Comparison of ENCODE assay signal across 21 cellular contexts in the genomic region with DNA sequence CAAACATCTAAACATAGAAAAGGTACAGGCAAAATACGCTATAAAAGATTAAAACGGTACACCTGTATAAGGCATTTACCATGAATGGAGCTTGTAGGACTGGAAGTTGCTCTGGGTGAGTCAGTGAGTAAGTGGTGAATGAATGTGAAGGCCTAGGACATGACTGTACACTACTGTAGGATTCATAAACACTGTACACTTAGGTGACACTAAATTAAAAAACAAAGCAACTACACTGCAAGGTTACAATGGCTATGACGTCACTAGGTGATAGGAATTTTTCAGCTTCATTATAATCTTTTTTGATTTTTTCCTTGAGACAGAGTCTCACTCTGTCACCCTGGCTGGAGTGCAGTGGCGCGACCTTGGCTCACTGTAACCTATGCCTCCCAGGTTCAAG.
A peak's percentile ranks its signal among the peaks of the same experiment; 100 is the strongest.
DNase-seq lines count a peak whose midpoint lies in the region; ATAC-seq, FAIRE-seq and TF ChIP-seq lines count a peak whose summit lies in the region.
"Had no signal": no experiment of that assay in that cellular context is flagged by ENCODE, and none has a peak within 500 bp of the region (broad histone marks: within the 10 kb centered on the region; RNA-seq: fewer than 3 reads in every experiment).

No MANE protein-coding gene starts in this region.

- H4K12ac ChIP-seq in trophoblast cell (ENCODE audit: low read depth, low read length), result no peak overlapping the region

- H3K27ac ChIP-seq in PC-3 (ENCODE audit: low read length) (peak overlapping the region; percentile 92), astrocyte (ENCODE audit: low read depth, low read length) (no peak overlapping the region), trophoblast cell (ENCODE audit: low read depth, low read length) (no peak overlapping the region)
- H3K27ac ChIP-seq: A549, SJSA1 had no signal

- no peak overlapping the region for H2AK5ac ChIP-seq in trophoblast cell (ENCODE audit: low read length)

- H3K79me2 ChIP-seq in PC-3 (ENCODE audit: low read length) (no peaks in the 10 kb centered on the region), astrocyte (ENCODE audit: insufficient read depth, low read length) (no peaks in the 10 kb centered on the region), trophoblast cell (ENCODE audit: control insufficient read depth, insufficient read depth, low read length, poor library complexity) (no peaks in the 10 kb centered on the region)

- H3K4me2 ChIP-seq in PC-3 (ENCODE audit: low read length) (peak overlapping the region; percentile 76), astrocyte (ENCODE audit: low read length) (no peak overlapping the region), trophoblast cell (ENCODE audit: low read length) (no peak overlapping the region)
- H3K4me2 ChIP-seq: A549 had no signal

- no peaks in the 10 kb centered on the region for H3K79me1 ChIP-seq in trophoblast cell (ENCODE audit: low read length)

- H3K4me3 Mint-ChIP-seq in astrocyte (ENCODE audit: unreplicated experiment), result no peak overlapping the region
- H3K4me3 Mint-ChIP-seq: T-helper 1 cell treated with Interleukin-12 subunit alpha and Interleukin-12 subunit beta and Interleukin-4 antibody, amounts not matched to agents 30 μg/mL and 1 μg/mL, for 36 hours had no signal

- peak overlapping the region; percentile 58 for H3K9ac ChIP-seq in PC-3 (ENCODE audit: low read length)
- no peak overlapping the region for H3K9ac ChIP-seq in astrocyte (ENCODE audit: low read length)
- H3K9ac ChIP-seq in trophoblast cell (ENCODE audit: low read length), result no peak overlapping the region

- no peak overlapping the region; the same call in 1 of the 2 replicates for H3K4me3 ChIP-seq in PC-3 (ENCODE audit: low read length)
- H3K4me3 ChIP-seq in astrocyte (ENCODE audit: insufficient read depth, low read depth, low read length), result no peak overlapping the region
- H3K4me3 ChIP-seq in trophoblast cell (ENCODE audit: low read depth, low read length), result no peak overlapping the region
- H3K4me3 ChIP-seq: A549, SJSA1 had no signal

- FAIRE-seq in astrocyte (lab: Jason Lieb, UNC), result no peak
- FAIRE-seq: A549, GM12892, GM18507, H1 had no signal

- POLR2A ChIA-PET in PC-3 (lab: Charles Lee; ENCODE audit: unreplicated experiment), result interaction anchor here (0.7 kb wide), 1 partner anchor 81 kb away, joined by 3 read pairs; no protein-coding TSS in a partner anchor

- no peaks in the 10 kb centered on the region for H4K20me1 ChIP-seq in PC-3 (ENCODE audit: low read length)
- no peaks in the 10 kb centered on the region for H4K20me1 ChIP-seq in astrocyte (ENCODE audit: insufficient read depth, low read length)

- ATAC-seq in PC-3 (peak; percentile 79), HG03439 (IDR thresholded peaks at IDR 0.05; ENCODE audit: unreplicated experiment) (no peak)
- ATAC-seq: A549 had no signal

- H3K9me3 ChIP-seq in PC-3 (ENCODE audit: low read length) (no peaks in the 10 kb centered on the region), astrocyte (ENCODE audit: insufficient read depth, low read depth, low read length) (no peaks in the 10 kb centered on the region), trophoblast cell (ENCODE audit: insufficient read depth, low read depth, low read length) (no peaks in the 10 kb centered on the region)
- H3K9me3 ChIP-seq: A549, BE2C, SJSA1 had no signal

- H2BK12ac ChIP-seq in trophoblast cell (ENCODE audit: low read length), result no peak overlapping the region

- no peak overlapping the region for H2BK120ac ChIP-seq in trophoblast cell (ENCODE audit: insufficient read depth, low read length, poor library complexity)

- intact Hi-C loops in PC-3 (cut with micrococcal nuclease), result loop anchor here (1.0 kb wide), 2 partner anchors 14 to 134 kb away; no protein-coding TSS in a partner anchor

- DNase-seq in Caki2 (ENCODE audit: low read depth) (peak; percentile 10), PC-3 (peak; percentile 86), astrocyte (ENCODE audit: low read depth) (peak; percentile 16), trophoblast cell (peak; percentile 19 to 62), dermis blood vessel endothelial cell (no peak), NCI-H1436 treated with DMSO at 0.1 percent for 48 hours (lab: John Stamatoyannopoulos, UW) (no peak)
- DNase-seq: BE2C, DMS79, KG1, NCI-H1105, NCI-H2029 treated with DMSO at 0.1 percent for 48 hours, NCI-H226, NCI-H510A treated with DMSO at 0.1 percent for 48 hours, NCI-H748 treated with DMSO at 0.1 percent for 48 hours had no signal

- H2AFZ ChIP-seq in PC-3 (ENCODE audit: low read length) (no peak overlapping the region), astrocyte (ENCODE audit: low read depth, low read length) (no peak overlapping the region), trophoblast cell (ENCODE audit: insufficient read depth, low read length, poor library complexity) (no peak overlapping the region)

- H3K4ac ChIP-seq in trophoblast cell (ENCODE audit: low read depth, low read length), result no peak overlapping the region

- BruUV-seq in PC-3 (replicated peaks; lab: Mats Ljungman, UMichigan), result TSS peak; percentile 82

- H3K27me3 ChIP-seq in PC-3 (ENCODE audit: low read length) (no peaks in the 10 kb centered on the region), astrocyte (ENCODE audit: insufficient read depth, low read length) (no peaks in the 10 kb centered on the region), trophoblast cell (ENCODE audit: insufficient read depth, low read length) (no peaks in the 10 kb centered on the region)
- H3K27me3 ChIP-seq: BE2C, SJSA1 had no signal

- no peak overlapping the region for H3K27ac Mint-ChIP-seq in astrocyte (ENCODE audit: unreplicated experiment)
- H3K27ac Mint-ChIP-seq: T-helper 1 cell treated with Interleukin-12 subunit alpha and Interleukin-12 subunit beta and Interleukin-4 antibody, amounts not matched to agents 30 μg/mL and 1 μg/mL, for 36 hours had no signal

- no peak overlapping the region for H3K18ac ChIP-seq in trophoblast cell (ENCODE audit: low read length)

- no peaks in the 10 kb centered on the region for H3K36me3 Mint-ChIP-seq in astrocyte (ENCODE audit: low read depth, unreplicated experiment)

- no peak overlapping the region for H2BK5ac ChIP-seq in trophoblast cell (ENCODE audit: low read depth, low read length, poor library complexity)

- no CpG with 5 or more reads among the region's 5 CpGs for WGBS in trophoblast cell (ENCODE audit: extremely low coverage, insufficient coverage, insufficient read length)

- peaks cover 23% of the 10 kb centered on the region for H3K4me1 ChIP-seq in PC-3 (ENCODE audit: insufficient read depth, low read length)
- H3K4me1 ChIP-seq in astrocyte (ENCODE audit: insufficient read depth, low read length), result no peaks in the 10 kb centered on the region
- no peaks in the 10 kb centered on the region for H3K4me1 ChIP-seq in trophoblast cell (ENCODE audit: control insufficient read depth in 1 of 2, insufficient read depth in 2 of 2, low read length in 2 of 2)
- H3K4me1 ChIP-seq: A549, BE2C had no signal

- CTCF ChIA-PET in PC-3 (lab: Charles Lee), result interaction anchor here (1.1 to 2.0 kb wide), 3 partner anchors 12 to 333 kb away, joined by 4 to 12 read pairs (median 4); no protein-coding TSS in a partner anchor

- H3K27me3 Mint-ChIP-seq in astrocyte (ENCODE audit: low read depth, unreplicated experiment), result no peaks in the 10 kb centered on the region

- H4K8ac ChIP-seq in trophoblast cell (ENCODE audit: low read depth, low read length), result no peak overlapping the region

- H3K9me3 Mint-ChIP-seq in astrocyte (ENCODE audit: unreplicated experiment), result peaks cover under 1% of the 10 kb centered on the region

- H3F3A ChIP-seq in PC-3 (ENCODE audit: low read length, unreplicated experiment), result peaks cover 10% of the 10 kb centered on the region

- no peak overlapping the region for H4K91ac ChIP-seq in trophoblast cell (ENCODE audit: low read depth, low read length)

- H3K4me1 Mint-ChIP-seq in astrocyte (ENCODE audit: low read depth, unreplicated experiment), result no peaks in the 10 kb centered on the region

- no peak overlapping the region for H3K23ac ChIP-seq in trophoblast cell (ENCODE audit: low read length)

- no peaks in the 10 kb centered on the region for H3K9me2 ChIP-seq in PC-3 (replicated peaks; ENCODE audit: low read length)

- in situ Hi-C loops in Caki2 (cut with HindIII; ENCODE audit: low pct_unique_long_range_greater_than_20kb, low sequenced_read_pairs), result no loop called here

- H3K36me3 ChIP-seq in PC-3 (ENCODE audit: low read depth, low read length) (no peaks in the 10 kb centered on the region), astrocyte (ENCODE audit: insufficient read depth, low read length) (no peaks in the 10 kb centered on the region), trophoblast cell (ENCODE audit: control insufficient read depth in 1 of 2, insufficient read depth in 2 of 2, low read length in 2 of 2) (no peaks in the 10 kb centered on the region)
- H3K36me3 ChIP-seq: BE2C, SJSA1 had no signal

- TF ChIP-seq CTCF in PC-3 (conservative IDR thresholded peaks at IDR 0.05; ENCODE audit: low read depth, low read length), result no peak
- TF ChIP-seq CTCF in astrocyte (IDR thresholded peaks at IDR 0.05; ENCODE audit: insufficient read depth, low read depth, low read length), result no peak

- no peak overlapping the region for H3K14ac ChIP-seq in trophoblast cell (ENCODE audit: low read length)

Comparison
In these comparisons a context has a peak if more than half of its experiments do, and no peak if none do; other contexts are left out.
1. DNase-seq: peak in Caki2 (single experiment), PC-3 (single experiment), astrocyte (single experiment) and trophoblast cell (2 of 2); none in dermis blood vessel endothelial cell (single experiment) and NCI-H1436 treated with DMSO at 0.1 percent for 48 hours (single experiment).